In genomic region chr2:850429-850828, GRCh38 we compare ENCODE assay signal across 20 cellular contexts.
"Had no signal": no experiment of that assay in that cellular context is flagged by ENCODE, and none has a peak within 500 bp of the region (broad histone marks: within the 10 kb centered on the region; RNA-seq: fewer than 3 reads in every experiment).

No MANE protein-coding gene starts in this region.

- H3K36me3 ChIP-seq: heart left ventricle, neural progenitor cell, sigmoid colon, stomach, suprapubic skin, transverse colon, WERI-Rb-1 had no signal

- H3K9ac ChIP-seq: neural progenitor cell had no signal

- H3K4me2 ChIP-seq: neural progenitor cell, smooth muscle cell had no signal

- H3K9me3 Mint-ChIP-seq: mesothelial cell of epicardium had no signal

- H3K36me3 Mint-ChIP-seq: mesothelial cell of epicardium; neural progenitor cell; stimulated activated memory B cell treated with anti-CD40 and anti-IgM and Interleukin-4, amounts not matched to agents 10 μg/mL and 1 μg/mL and 100 μg/mL, for 72 hours had no signal

- H3K4me3 Mint-ChIP-seq: mesothelial cell of epicardium; naive thymus-derived CD8-positive, alpha-beta T cell; neural progenitor cell; stimulated activated memory B cell treated with anti-CD40 and anti-IgM and Interleukin-4, amounts not matched to agents 10 μg/mL and 1 μg/mL and 100 μg/mL, for 72 hours had no signal

- H3K27ac Mint-ChIP-seq: mesothelial cell of epicardium; neural progenitor cell; stimulated activated memory B cell treated with anti-CD40 and anti-IgM and Interleukin-4, amounts not matched to agents 10 μg/mL and 1 μg/mL and 100 μg/mL, for 72 hours had no signal

- ATAC-seq: heart left ventricle; left ventricle myocardium superior; naive thymus-derived CD8-positive, alpha-beta T cell; stimulated activated memory B cell treated with anti-CD40 and anti-IgM and Interleukin-4, amounts not matched to agents 10 μg/mL and 1 μg/mL and 100 μg/mL, for 72 hours had no signal

- H2AFZ ChIP-seq: neural progenitor cell had no signal

- H3K4me3 ChIP-seq: heart left ventricle, neural progenitor cell, sigmoid colon, smooth muscle cell, stomach, suprapubic skin, transverse colon had no signal

- DNase-seq: activated CD4-positive, alpha-beta T cell treated with anti-CD3 and anti-CD28 coated beads, Interleukin-2, amount 50 U/mL, for 1 hour; activated CD4-positive, CD25-positive, alpha-beta regulatory T cell treated with anti-CD3 and anti-CD28 coated beads, Interleukin-2, amount 50 U/mL, for 72 hours; activated naive CD4-positive, alpha-beta T cell treated with Interleukin-2 at 50 U/mL for 16 hours; activated T-cell treated with anti-CD3 and anti-CD28 coated beads, Interleukin-2, amount 50 U/mL, for 48 hours; amygdala; heart left ventricle; left ventricle myocardium superior; mammary epithelial cell; naive thymus-derived CD8-positive, alpha-beta T cell; sigmoid colon; stimulated activated CD4-positive, alpha-beta T cell treated with anti-CD3 and anti-CD28 coated beads, Interleukin-15, amount 100 ng/mL, for 24 hours; stomach; transverse colon; WERI-Rb-1 had no signal

- H3K4me1 ChIP-seq: heart left ventricle, neural progenitor cell, sigmoid colon, stomach, suprapubic skin, transverse colon had no signal

- H3K9me3 ChIP-seq: heart left ventricle, sigmoid colon, stomach, suprapubic skin, transverse colon had no signal

- H3K27ac ChIP-seq: epithelial cell of prostate, heart left ventricle, neural progenitor cell, sigmoid colon, stomach, suprapubic skin, transverse colon, WERI-Rb-1 had no signal

- H3K27me3 ChIP-seq: heart left ventricle, neural progenitor cell, sigmoid colon, suprapubic skin, transverse colon had no signal

- H3K4me1 Mint-ChIP-seq: mesothelial cell of epicardium had no signal

- H3K27me3 Mint-ChIP-seq: stimulated activated memory B cell treated with anti-CD40 and anti-IgM and Interleukin-4, amounts not matched to agents 10 μg/mL and 1 μg/mL and 100 μg/mL, for 72 hours had no signal
